In the genomic region with DNA sequence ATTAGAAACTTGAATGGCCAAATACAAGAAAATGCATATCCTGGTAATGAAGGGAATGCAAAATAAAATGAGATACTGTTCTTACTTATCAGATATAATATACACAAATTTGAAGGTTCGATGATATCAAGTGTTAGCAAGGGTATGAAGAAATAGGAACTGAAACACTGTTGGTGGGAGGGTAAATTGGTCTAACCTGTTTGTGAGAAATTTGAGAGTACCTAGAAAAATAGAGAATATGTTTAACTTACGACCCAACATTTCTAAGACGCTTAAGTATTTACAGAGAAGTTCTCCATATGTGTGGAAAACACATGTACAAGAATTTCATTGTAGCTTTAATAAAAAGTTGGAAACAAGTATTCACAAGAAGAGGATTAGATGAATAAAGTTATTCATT, we compare ENCODE assay signal across 19 cellular contexts. TPM values are rescaled to one million over a fixed set of nuclear protein-coding genes. Genes with fewer than 3 reads are reported as not detected.
DNase-seq lines count a peak whose midpoint lies in the region; ATAC-seq and TF ChIP-seq lines count a peak whose summit lies in the region.
"Had no signal": no experiment of that assay in that cellular context is flagged by ENCODE, and none has a peak within 500 bp of the region (broad histone marks: within the 10 kb centered on the region; RNA-seq: fewer than 3 reads in every experiment).

No MANE protein-coding gene starts in this region.

- intact Hi-C loops in Caco-2 (cut with micrococcal nuclease; ENCODE audit: unreplicated experiment) = no loop called here

- H3K36me3 ChIP-seq in BLaER1 treated with 17β-estradiol and CSF1 and Interleukin-3, amounts not matched to agents 10 nM and 100 nM = peaks cover 9 to 73% (median 58%) of the 10 kb centered on the region in 11 experiments
- H3K36me3 ChIP-seq in Caco-2 (ENCODE audit: control insufficient read depth, insufficient read depth, low read length) = no peaks in the 10 kb centered on the region
- H3K36me3 ChIP-seq: adrenal gland had no signal

- H3K27me3 ChIP-seq in BLaER1 treated with 17β-estradiol and CSF1 and Interleukin-3, amounts not matched to agents 10 nM and 100 nM = no peaks in the 10 kb centered on the region
- H3K27me3 ChIP-seq in Caco-2 (replicated peaks; ENCODE audit: control insufficient read depth, insufficient read depth, low read length) = no peaks in the 10 kb centered on the region
- H3K27me3 ChIP-seq: adrenal gland, tibial nerve had no signal

- no peaks in the 10 kb centered on the region for H3K4me1 Mint-ChIP-seq in Caco-2 (ENCODE audit: low read depth, unreplicated experiment)
- H3K4me1 Mint-ChIP-seq: activated T-helper 17 cell treated with anti-CD3 and anti-CD28 coated beads, Interleukin-2, amount 50 U/mL, for 72 hours; central memory CD8-positive, alpha-beta T cell had no signal

- H3K36me3 Mint-ChIP-seq in Caco-2 (ENCODE audit: insufficient read depth, unreplicated experiment) = no peaks in the 10 kb centered on the region

- POLR2A ChIA-PET in Caco-2 (lab: Charles Lee) = no interaction called here

- H3K9ac ChIP-seq in BLaER1 treated with 17β-estradiol and CSF1 and Interleukin-3, amounts not matched to agents 10 nM and 100 nM = no peak overlapping the region; a peak in 1 of 22 replicates

- no peak overlapping the region for H3K27ac Mint-ChIP-seq in Caco-2 (ENCODE audit: unreplicated experiment)
- H3K27ac Mint-ChIP-seq: activated T-helper 17 cell treated with anti-CD3 and anti-CD28 coated beads, Interleukin-2, amount 50 U/mL, for 72 hours had no signal

- H3K4me2 ChIP-seq in BLaER1 treated with 17β-estradiol and CSF1 and Interleukin-3, amounts not matched to agents 10 nM and 100 nM = peak overlapping the region in 8 of 11 experiments; percentile 43 to 79 (median 60); a peak in 12 of 22 replicates

- no peaks in the 10 kb centered on the region for H3K9me3 Mint-ChIP-seq in Caco-2 (ENCODE audit: unreplicated experiment)
- H3K9me3 Mint-ChIP-seq: activated T-helper 17 cell treated with anti-CD3 and anti-CD28 coated beads, Interleukin-2, amount 50 U/mL, for 72 hours; central memory CD8-positive, alpha-beta T cell had no signal

- BruUV-seq in Caco-2 (replicated peaks; lab: Mats Ljungman, UMichigan) = no TSS peak

- ATAC-seq in GM19452 (IDR thresholded peaks at IDR 0.05; ENCODE audit: unreplicated experiment) = peak; percentile 36
- ATAC-seq in HG02938 (IDR thresholded peaks at IDR 0.05; ENCODE audit: unreplicated experiment) = peak; percentile 43
- ATAC-seq: activated T-helper 17 cell treated with anti-CD3 and anti-CD28 coated beads, Interleukin-2, amount 50 U/mL, for 72 hours; mucosa of descending colon had no signal

- peaks cover 6 to 26% (median 21%) of the 10 kb centered on the region in 10 experiments; a peak in 17 of 20 replicates for H3K4me1 ChIP-seq in BLaER1 treated with 17β-estradiol and CSF1 and Interleukin-3, amounts not matched to agents 10 nM and 100 nM
- no peaks in the 10 kb centered on the region for H3K4me1 ChIP-seq in Caco-2
- H3K4me1 ChIP-seq: adrenal gland, tibial nerve had no signal

- peak overlapping the region in 9 of 11 experiments; percentile 23 to 75 (median 72); a peak in 16 of 22 replicates for H3K27ac ChIP-seq in BLaER1 treated with 17β-estradiol and CSF1 and Interleukin-3, amounts not matched to agents 10 nM and 100 nM
- H3K27ac ChIP-seq: adrenal gland, tibial nerve, VCaP had no signal

- H3K9me3 ChIP-seq in BLaER1 treated with 17β-estradiol and CSF1 and Interleukin-3, amounts not matched to agents 10 nM and 100 nM (replicated peaks in 1 of 11) = peaks cover 0 to 45% (median 13%) of the 10 kb centered on the region in 11 experiments; a peak in 15 of 22 replicates
- no peaks in the 10 kb centered on the region for H3K9me3 ChIP-seq in Caco-2
- H3K9me3 ChIP-seq: adrenal gland, mucosa of descending colon, tibial nerve had no signal

- no peak overlapping the region for H3K4me3 ChIP-seq in BLaER1 treated with 17β-estradiol and CSF1 and Interleukin-3, amounts not matched to agents 10 nM and 100 nM
- H3K4me3 ChIP-seq in Caco-2 (ENCODE audit: low read depth, low read length) = no peak overlapping the region
- H3K4me3 ChIP-seq: adrenal gland, mucosa of descending colon, tibial nerve had no signal

- CTCF ChIA-PET in Caco-2 (lab: Charles Lee) = no interaction called here

- no peak overlapping the region for H3K4me3 Mint-ChIP-seq in Caco-2 (ENCODE audit: unreplicated experiment)
- H3K4me3 Mint-ChIP-seq: activated T-helper 17 cell treated with anti-CD3 and anti-CD28 coated beads, Interleukin-2, amount 50 U/mL, for 72 hours; CD14-positive monocyte; central memory CD8-positive, alpha-beta T cell had no signal

- no peaks in the 10 kb centered on the region for H4K20me1 ChIP-seq in BLaER1 treated with 17β-estradiol and CSF1 and Interleukin-3, amounts not matched to agents 10 nM and 100 nM

- TF ChIP-seq CTCF in Caco-2 (IDR thresholded peaks at IDR 0.05; ENCODE audit: insufficient read depth in 1 of 2, low read depth in 1 of 2, low read length in 1 of 2, severe bottlenecking in 1 of 2, unreplicated experiment in 1 of 2) = no peak

- DNase-seq in NAMALWA (ENCODE audit: low spot score) = peak; percentile 39
- no peak for DNase-seq in foreskin melanocyte
- no peak for DNase-seq in Caco-2
- no peak for DNase-seq in NCI-H128 (lab: John Stamatoyannopoulos, UW; ENCODE audit: unreplicated experiment)
- DNase-seq in cerebellar cortex (ENCODE audit: low spot score) = no peak
- DNase-seq: adrenal gland; DMS79 treated with DMSO at 0.1 percent for 48 hours; mucosa of descending colon; occipital lobe; stimulated activated CD4-positive, alpha-beta T cell treated with anti-CD3 and anti-CD28 coated beads, Interleukin-4, amount 100 ng/mL, for 24 hours; T-helper 1 cell had no signal

- no peaks in the 10 kb centered on the region for H3K27me3 Mint-ChIP-seq in Caco-2 (ENCODE audit: insufficient read depth, unreplicated experiment)
- H3K27me3 Mint-ChIP-seq: activated T-helper 17 cell treated with anti-CD3 and anti-CD28 coated beads, Interleukin-2, amount 50 U/mL, for 72 hours; central memory CD8-positive, alpha-beta T cell had no signal

RNA-seq across cellular contexts. Expression of a gene that starts 25.9 kb away (rescaled TPM):
- 6.8 and 7.4 TPM in 2 replicates for total RNA-seq in Caco-2 (2022)
